In genomic region chr17:39402279-39402889, GRCh38 we compare ENCODE assay signal across 8 cellular contexts. TPM values are rescaled to one million over a fixed set of nuclear protein-coding genes. Genes with fewer than 3 reads are reported as not detected.
A peak's percentile ranks its signal among the peaks of the same experiment; 100 is the strongest.
DNase-seq lines count a peak whose midpoint lies in the region; TF ChIP-seq lines count a peak whose summit lies in the region.

No MANE protein-coding gene starts in this region.

- no peak for TF ChIP-seq RAD21 in SK-N-SH (IDR thresholded peaks at IDR 0.05; ENCODE audit: low read length)

- H3K27ac ChIP-seq in SK-N-SH (ENCODE audit: low read depth in 2 of 2, low read length in 1 of 2): peak overlapping the region; percentile 71 to 83; a peak in 3 of 4 replicates
- H3K27ac ChIP-seq in neutrophil: peak overlapping the region; percentile 86

- H4K20me1 ChIP-seq in SK-N-SH (ENCODE audit: insufficient read depth): peaks cover 23% of the 10 kb centered on the region

- 2% methylated on average over 25 of the region's 48 CpGs for WGBS in SK-N-SH (ENCODE audit: low lambda C conversion rate)

- peak; percentile 24 for TF ChIP-seq POLR2A in NB4 (IDR thresholded peaks at IDR 0.05; ENCODE audit: extremely low read depth, insufficient read length)

- no peak for TF ChIP-seq EP300 in SK-N-SH (IDR thresholded peaks at IDR 0.05; ENCODE audit: borderline replicate concordance in 1 of 2, low read depth in 1 of 2, low read length in 1 of 2)

- POLR2A ChIA-PET in SK-N-SH (lab: Yijun Ruan, JAX): interaction anchor here (1.7 kb wide), 1 partner anchor 49 kb away, joined by 6 read pairs; the partner anchor contains the start of gene MED1

- CTCF ChIA-PET in SK-N-SH (lab: Yijun Ruan, JAX): interaction anchor here (1.1 kb wide), 1 partner anchor 49 kb away, joined by 3 read pairs; the partner anchor contains the start of gene MED1

- H3F3A ChIP-seq in SK-N-SH (replicated peaks; ENCODE audit: insufficient read depth): peaks cover 44% of the 10 kb centered on the region

- H3K27me3 ChIP-seq in SK-N-SH (ENCODE audit: insufficient read depth): no peaks in the 10 kb centered on the region
- no peaks in the 10 kb centered on the region for H3K27me3 ChIP-seq in neutrophil

- peak overlapping the region; percentile 83 for H3K9ac ChIP-seq in SK-N-SH

- H3K4me1 ChIP-seq in SK-N-SH (ENCODE audit: control insufficient read depth in 1 of 2, insufficient read depth in 2 of 2, low read depth in 1 of 2, low read length in 1 of 2) (peaks cover 6 to 14% of the 10 kb centered on the region in 2 experiments; a peak in 3 of 4 replicates), neutrophil (ENCODE audit: control insufficient read depth in 1 of 2, insufficient read depth in 1 of 2, low read depth in 1 of 2, low read length in 1 of 2) (peaks cover 16 to 18% of the 10 kb centered on the region in 2 experiments)

- H2AFZ ChIP-seq in SK-N-SH (ENCODE audit: low read depth): peak overlapping the region; percentile 83; the same call in 1 of the 2 replicates

- H3K9me2 ChIP-seq in SK-N-SH: no peaks in the 10 kb centered on the region

- TF ChIP-seq CTCF in HFF-Myc (IDR thresholded peaks at IDR 0.05; ENCODE audit: low read depth, low read length, missing control alignments) (no peak), NB4 (IDR thresholded peaks at IDR 0.05; ENCODE audit: low read depth, low read length) (no peak), SK-N-SH (IDR thresholded peaks at IDR 0.05) (no peak), neutrophil (IDR thresholded peaks at IDR 0.05) (peak; percentile 21)

- H3K36me3 ChIP-seq in SK-N-SH (replicated peaks in 1 of 2; ENCODE audit: control insufficient read depth in 1 of 2, insufficient read depth in 2 of 2, low read length in 1 of 2) (peaks cover 14 to 15% of the 10 kb centered on the region in 2 experiments), neutrophil (no peaks in the 10 kb centered on the region)

- H3K9me3 ChIP-seq in SK-N-SH: no peaks in the 10 kb centered on the region
- H3K9me3 ChIP-seq in neutrophil: no peaks in the 10 kb centered on the region

- peak overlapping the region; percentile 86 for H3K4me2 ChIP-seq in SK-N-SH

- DNase-seq in ELF-1 (ENCODE audit: low read depth, low spot score): peak; percentile 92
- DNase-seq in HFF-Myc (ENCODE audit: extremely low read depth, low read depth): peak; percentile 82
- peak; percentile 98 for DNase-seq in NB4 (ENCODE audit: low read depth)
- DNase-seq in SK-N-SH: peak; percentile 92
- DNase-seq in activated naive CD4-positive, alpha-beta T cell treated with anti-CD3 and anti-CD28 coated beads, Interleukin-2, amount 50 U/mL, for 16 hours: peak; percentile 82
- peak; percentile 55 for DNase-seq in glomerular endothelial cell (ENCODE audit: extremely low read depth, low read depth, low spot score)
- DNase-seq in stromal cell of bone marrow (ENCODE audit: low read depth): peak; percentile 91

- H3K79me2 ChIP-seq in SK-N-SH (ENCODE audit: insufficient read depth): peaks cover 37% of the 10 kb centered on the region

- H3K4me3 ChIP-seq in HFF-Myc (replicated peaks; ENCODE audit: low read depth, low read length) (peak overlapping the region; percentile 75), NB4 (ENCODE audit: low read depth, low read length) (peak overlapping the region; percentile 72), SK-N-SH (ENCODE audit: low read depth in 2 of 2, low read length in 1 of 2) (peak overlapping the region; percentile 79 to 97), neutrophil (ENCODE audit: low read depth in 1 of 2, low read length in 1 of 2) (peak overlapping the region; percentile 96)

TF ChIP-seq in SK-N-SH, 30 proteins besides CTCF, POLR2A, EP300 and RAD21:
- TF ChIP-seq YY1 (IDR thresholded peaks at IDR 0.05; ENCODE audit: low read depth) (no peak), FOXJ3 (CRISPR knock-in tag; IDR thresholded peaks at IDR 0.05) (no peak), REST (IDR thresholded peaks at IDR 0.05; ENCODE audit: low read depth, low read length) (no peak), FOSL2 (IDR thresholded peaks at IDR 0.05; ENCODE audit: borderline replicate concordance, low read depth) (no peak), TEAD4 (IDR thresholded peaks at IDR 0.05; ENCODE audit: borderline replicate concordance, insufficient read depth) (no peak), SIN3A (IDR thresholded peaks at IDR 0.05; ENCODE audit: borderline replicate concordance, low read depth, low read length) (peak; percentile 98), JUND (IDR thresholded peaks at IDR 0.05) (no peak), CHD2 (IDR thresholded peaks at IDR 0.05; ENCODE audit: low read length, partially characterized antibody) (peak; percentile 78), MXI1 (IDR thresholded peaks at IDR 0.05; ENCODE audit: low read depth, low read length) (peak; percentile 99), MEF2A (IDR thresholded peaks at IDR 0.05; ENCODE audit: borderline replicate concordance, low read depth) (no peak), RFX5 (IDR thresholded peaks at IDR 0.05; ENCODE audit: low read length) (peak; percentile 73; the same call in 1 of the 2 replicates)
- TF ChIP-seq, protein P1, sequence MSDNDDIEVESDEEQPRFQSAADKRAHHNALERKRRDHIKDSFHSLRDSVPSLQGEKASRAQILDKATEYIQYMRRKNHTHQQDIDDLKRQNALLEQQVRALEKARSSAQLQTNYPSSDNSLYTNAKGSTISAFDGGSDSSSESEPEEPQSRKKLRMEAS (IDR thresholded peaks at IDR 0.05; ENCODE audit: low read depth): peak; percentile 99

RNA-seq across cellular contexts. Expression of gene FBXL20, which starts 1.0 kb away (rescaled TPM):
- polyA plus RNA-seq in SK-N-SH (2012; rRNA removed): 2.2 and 2.7 TPM in 2 replicates
- polyA plus RNA-seq in SK-N-SH (2012; cell fraction: cytosol; rRNA removed): 2.5 and 2.6 TPM in 2 replicates
- polyA plus RNA-seq in SK-N-SH (2012; cell fraction: nucleus; rRNA removed): 5.3 and 7.7 TPM in 2 replicates
- total RNA-seq in glomerular endothelial cell: 11.5 and 14.0 TPM in 2 replicates

RNA-seq across cellular contexts. Expression of gene MED1, which starts 48.7 kb away (rescaled TPM):
- polyA plus RNA-seq in SK-N-SH (2012; rRNA removed): 12.3 and 19.9 TPM in 2 replicates
- 13.8 and 15.7 TPM in 2 replicates for polyA plus RNA-seq in SK-N-SH (2012; cell fraction: cytosol; rRNA removed)
- 6.3 and 15.8 TPM in 2 replicates for polyA plus RNA-seq in SK-N-SH (2012; cell fraction: nucleus; rRNA removed)
- 22.7 and 27.9 TPM in 2 replicates for total RNA-seq in glomerular endothelial cell

RNA-seq across cellular contexts. Expression of gene CDK12, which starts 58.9 kb away (rescaled TPM):
- polyA plus RNA-seq in SK-N-SH (2012; rRNA removed): 11.6 and 15.7 TPM in 2 replicates
- polyA plus RNA-seq in SK-N-SH (2012; cell fraction: cytosol; rRNA removed): 8.5 and 9.0 TPM in 2 replicates
- 45.1 and 59.0 TPM in 2 replicates for polyA plus RNA-seq in SK-N-SH (2012; cell fraction: nucleus; rRNA removed)
- total RNA-seq in glomerular endothelial cell: 31.0 and 40.9 TPM in 2 replicates

Comparison
In these comparisons a context has a peak if more than half of its experiments do, and no peak if none do; other contexts are left out.
1. Peak in every context shown above with its lines: DNase-seq, H3K4me3 ChIP-seq and H3K27ac ChIP-seq.